ENCODE assay signal across 1 cellular context in genomic region chr2:118032169-118033013, GRCh38.
TF ChIP-seq lines count a peak whose summit lies in the region.

No MANE protein-coding gene starts in this region.

TF ChIP-seq in HepG2, 621 proteins besides CTCF, POLR2A, EP300 and RAD21:
- TF ChIP-seq FOXP1 (IDR thresholded peaks at IDR 0.05) (peak; percentile 12; the same call in 1 of the 2 replicates), FOXP1 (CRISPR knock-in tag; IDR thresholded peaks at IDR 0.05) (no peak), ZNF350 (CRISPR knock-in tag; IDR thresholded peaks at IDR 0.05; ENCODE audit: borderline replicate concordance, low read depth) (no peak), ZSCAN21 (CRISPR knock-in tag; IDR thresholded peaks at IDR 0.05; ENCODE audit: borderline replicate concordance) (no peak), KLF15 (CRISPR knock-in tag; IDR thresholded peaks at IDR 0.05; ENCODE audit: borderline replicate concordance) (no peak), MIXL1 (CRISPR knock-in tag; IDR thresholded peaks at IDR 0.05) (0 out of 2 replicates have a peak, but pooled peaks have one; percentile 54), HNRNPK (IDR thresholded peaks at IDR 0.05; ENCODE audit: low read depth, low read length, poor library complexity, severe bottlenecking) (peak; percentile 51), STAG1 (CRISPR knock-in tag; IDR thresholded peaks at IDR 0.05) (peak; percentile 71), SMC3 (IDR thresholded peaks at IDR 0.05; ENCODE audit: low read length) (peak; percentile 75), CREBL2 (CRISPR knock-in tag; IDR thresholded peaks at IDR 0.05; ENCODE audit: borderline replicate concordance) (no peak), ZNF713 (CRISPR knock-in tag; IDR thresholded peaks at IDR 0.05) (no peak), BCL6 (CRISPR knock-in tag; IDR thresholded peaks at IDR 0.05) (peak; percentile 57), ZNF24 (IDR thresholded peaks at IDR 0.05) (peak; percentile 90; the same call in 1 of the 2 replicates), RFX1 (IDR thresholded peaks at IDR 0.05) (no peak), PRDM10 (CRISPR knock-in tag; IDR thresholded peaks at IDR 0.05; ENCODE audit: low read depth) (no peak), ZSCAN25 (CRISPR knock-in tag; IDR thresholded peaks at IDR 0.05) (peak; percentile 31; the same call in 1 of the 2 replicates), HOXA5 (CRISPR knock-in tag; IDR thresholded peaks at IDR 0.05) (0 out of 2 replicates have a peak, but pooled peaks have one; percentile 25), PHF8 (CRISPR knock-in tag; IDR thresholded peaks at IDR 0.05) (no peak), ZNF430 (CRISPR knock-in tag; IDR thresholded peaks at IDR 0.05) (no peak), ZMYM4 (CRISPR knock-in tag; IDR thresholded peaks at IDR 0.05) (no peak)
- TF ChIP-seq, protein P1, sequence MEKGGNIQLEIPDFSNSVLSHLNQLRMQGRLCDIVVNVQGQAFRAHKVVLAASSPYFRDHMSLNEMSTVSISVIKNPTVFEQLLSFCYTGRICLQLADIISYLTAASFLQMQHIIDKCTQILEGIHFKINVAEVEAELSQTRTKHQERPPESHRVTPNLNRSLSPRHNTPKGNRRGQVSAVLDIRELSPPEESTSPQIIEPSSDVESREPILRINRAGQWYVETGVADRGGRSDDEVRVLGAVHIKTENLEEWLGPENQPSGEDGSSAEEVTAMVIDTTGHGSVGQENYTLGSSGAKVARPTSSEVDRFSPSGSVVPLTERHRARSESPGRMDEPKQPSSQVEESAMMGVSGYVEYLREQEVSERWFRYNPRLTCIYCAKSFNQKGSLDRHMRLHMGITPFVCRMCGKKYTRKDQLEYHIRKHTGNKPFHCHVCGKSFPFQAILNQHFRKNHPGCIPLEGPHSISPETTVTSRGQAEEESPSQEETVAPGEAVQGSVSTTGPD (CRISPR knock-in tag; IDR thresholded peaks at IDR 0.05) = no peak
- TF ChIP-seq, protein P2, sequence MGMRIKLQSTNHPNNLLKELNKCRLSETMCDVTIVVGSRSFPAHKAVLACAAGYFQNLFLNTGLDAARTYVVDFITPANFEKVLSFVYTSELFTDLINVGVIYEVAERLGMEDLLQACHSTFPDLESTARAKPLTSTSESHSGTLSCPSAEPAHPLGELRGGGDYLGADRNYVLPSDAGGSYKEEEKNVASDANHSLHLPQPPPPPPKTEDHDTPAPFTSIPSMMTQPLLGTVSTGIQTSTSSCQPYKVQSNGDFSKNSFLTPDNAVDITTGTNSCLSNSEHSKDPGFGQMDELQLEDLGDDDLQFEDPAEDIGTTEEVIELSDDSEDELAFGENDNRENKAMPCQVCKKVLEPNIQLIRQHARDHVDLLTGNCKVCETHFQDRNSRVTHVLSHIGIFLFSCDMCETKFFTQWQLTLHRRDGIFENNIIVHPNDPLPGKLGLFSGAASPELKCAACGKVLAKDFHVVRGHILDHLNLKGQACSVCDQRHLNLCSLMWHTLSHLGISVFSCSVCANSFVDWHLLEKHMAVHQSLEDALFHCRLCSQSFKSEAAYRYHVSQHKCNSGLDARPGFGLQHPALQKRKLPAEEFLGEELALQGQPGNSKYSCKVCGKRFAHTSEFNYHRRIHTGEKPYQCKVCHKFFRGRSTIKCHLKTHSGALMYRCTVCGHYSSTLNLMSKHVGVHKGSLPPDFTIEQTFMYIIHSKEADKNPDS (CRISPR knock-in tag; IDR thresholded peaks at IDR 0.05) = no peak
